In the genomic region with DNA sequence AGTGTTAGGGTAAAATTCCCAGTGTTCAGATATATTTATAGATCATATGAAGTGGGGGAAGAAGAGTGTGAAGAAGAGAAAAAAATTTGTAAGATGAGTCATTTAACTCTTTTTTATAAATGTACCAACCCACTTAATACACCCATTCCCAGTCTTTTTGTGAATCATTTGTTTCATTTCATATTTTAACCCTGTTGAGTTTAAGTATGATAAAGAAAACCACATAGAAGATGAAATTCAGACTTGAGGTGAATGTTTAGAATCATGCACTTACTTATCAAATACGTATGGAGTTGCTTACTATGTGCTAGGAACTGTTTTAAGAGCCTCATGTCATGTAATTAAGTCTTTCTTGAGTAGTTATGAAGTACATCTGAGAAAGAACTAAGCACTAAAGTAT, we compare ENCODE assay signal across 21 cellular contexts. TPM values are rescaled to one million over a fixed set of nuclear protein-coding genes. Genes with fewer than 3 reads are reported as not detected.
A peak's percentile ranks its signal among the peaks of the same experiment; 100 is the strongest.
DNase-seq lines count a peak whose midpoint lies in the region; ATAC-seq and TF ChIP-seq lines count a peak whose summit lies in the region.
"Had no signal": no experiment of that assay in that cellular context is flagged by ENCODE, and none has a peak within 500 bp of the region (broad histone marks: within the 10 kb centered on the region; RNA-seq: fewer than 3 reads in every experiment).

No MANE protein-coding gene starts in this region.

- H2AFZ ChIP-seq in SK-N-SH (ENCODE audit: low read depth) (peak overlapping the region; percentile 50), mammary epithelial cell (ENCODE audit: low read depth, low read length) (no peak overlapping the region)

- no TSS peak for BruUV-seq in mammary epithelial cell (replicated peaks; lab: Mats Ljungman, UMichigan)

- in situ Hi-C loops in mammary epithelial cell (cut with MboI; ENCODE audit: low sequenced_read_pairs in 2 of 2), result no loop called here

- no peak overlapping the region for H3K4me3 ChIP-seq in SK-N-SH (ENCODE audit: low read depth in 2 of 2, low read length in 1 of 2)
- no peak overlapping the region for H3K4me3 ChIP-seq in psoas muscle
- no peak overlapping the region for H3K4me3 ChIP-seq in mammary epithelial cell (replicated peaks in 1 of 3; ENCODE audit: insufficient read depth in 1 of 3, low read depth in 2 of 3, low read length in 3 of 3)
- H3K4me3 ChIP-seq: BLaER1 treated with 17β-estradiol and CSF1 and Interleukin-3, amounts not matched to agents 10 nM and 100 nM; MG63; Peyer's patch had no signal

- TF ChIP-seq CTCF in SK-N-SH (IDR thresholded peaks at IDR 0.05) (no peak), psoas muscle (IDR thresholded peaks at IDR 0.05) (no peak), mammary epithelial cell (conservative IDR thresholded peaks at IDR 0.05 in 1 of 2, IDR thresholded peaks at IDR 0.05 in 1 of 2; ENCODE audit: extremely low read depth in 1 of 2, insufficient read depth in 1 of 2, low read depth in 1 of 2, low read length in 2 of 2) (no peak)

- H3K9me2 ChIP-seq in SK-N-SH, result no peaks in the 10 kb centered on the region

- H3K36me3 ChIP-seq in SK-N-SH (replicated peaks in 1 of 2; ENCODE audit: control insufficient read depth in 1 of 2, insufficient read depth in 2 of 2, low read length in 1 of 2) (no peaks in the 10 kb centered on the region), psoas muscle (ENCODE audit: insufficient read depth in 1 of 2, low read depth in 1 of 2) (no peaks in the 10 kb centered on the region), mammary epithelial cell (ENCODE audit: insufficient read depth, low read length) (no peaks in the 10 kb centered on the region)
- H3K36me3 ChIP-seq: BLaER1 treated with 17β-estradiol and CSF1 and Interleukin-3, amounts not matched to agents 10 nM and 100 nM; MG63; Peyer's patch had no signal

- H3K9me3 Mint-ChIP-seq in stimulated activated naive CD8-positive, alpha-beta T cell treated with anti-CD3 and anti-CD28 coated beads, Interleukin-15, amount 100 ng/mL, for 72 hours, result peaks cover 15 to 16% of the 10 kb centered on the region in 2 donors

- no peak overlapping the region for H3K9ac ChIP-seq in SK-N-SH
- H3K9ac ChIP-seq in mammary epithelial cell (ENCODE audit: insufficient read depth, low read length), result no peak overlapping the region
- H3K9ac ChIP-seq: BLaER1 treated with 17β-estradiol and CSF1 and Interleukin-3, amounts not matched to agents 10 nM and 100 nM had no signal

- peaks cover 17% of the 10 kb centered on the region for H3K4me1 Mint-ChIP-seq in stimulated activated naive CD8-positive, alpha-beta T cell treated with anti-CD3 and anti-CD28 coated beads, Interleukin-15, amount 100 ng/mL, for 72 hours

- H3K4me3 Mint-ChIP-seq in stimulated activated naive CD8-positive, alpha-beta T cell treated with anti-CD3 and anti-CD28 coated beads, Interleukin-15, amount 100 ng/mL, for 72 hours, result no peak overlapping the region
- H3K4me3 Mint-ChIP-seq: CD8-positive, alpha-beta T cell had no signal

- ATAC-seq in SK-N-SH treated with all-trans-retinoic acid at 6 μM for 48 hours (no peak), psoas muscle (no peak)
- peak; percentile 29 for ATAC-seq in stimulated activated naive CD8-positive, alpha-beta T cell treated with anti-CD3 and anti-CD28 coated beads, Interleukin-15, Interleukin-2, amounts not matched to agents 100 U/mL and 50 U/mL, for 24 hours
- no peak for ATAC-seq in stimulated activated naive CD8-positive, alpha-beta T cell treated with anti-CD3 and anti-CD28 coated beads, Interleukin-15, amount 100 ng/mL, for 72 hours
- ATAC-seq: CD8-positive, alpha-beta T cell had no signal

- dilution Hi-C loops in mammary epithelial cell (cut with HindIII; ENCODE audit: low sequenced_read_pairs), result no loop called here

- H3K4me1 ChIP-seq in SK-N-SH (ENCODE audit: control insufficient read depth in 1 of 2, insufficient read depth in 2 of 2, low read depth in 1 of 2, low read length in 1 of 2) (peaks cover 0 to 25% of the 10 kb centered on the region in 2 experiments; a peak in 1 of 4 replicates), psoas muscle (peaks cover 15% of the 10 kb centered on the region), mammary epithelial cell (ENCODE audit: insufficient read depth, low read length) (peaks cover 16% of the 10 kb centered on the region)
- H3K4me1 ChIP-seq: Peyer's patch had no signal

- TF ChIP-seq RAD21 in SK-N-SH (IDR thresholded peaks at IDR 0.05; ENCODE audit: low read length), result no peak

- CTCF ChIA-PET in SK-N-SH (lab: Yijun Ruan, JAX) (no interaction called here), mammary epithelial cell (lab: Charles Lee; ENCODE audit: low non-redundant PET) (no interaction called here)

- H4K20me1 ChIP-seq in SK-N-SH (ENCODE audit: insufficient read depth) (no peaks in the 10 kb centered on the region), mammary epithelial cell (ENCODE audit: insufficient read depth, low read length) (no peaks in the 10 kb centered on the region)
- H4K20me1 ChIP-seq: BLaER1 treated with 17β-estradiol and CSF1 and Interleukin-3, amounts not matched to agents 10 nM and 100 nM had no signal

- 35% methylated on average over 1 of the region's 1 CpG for WGBS in SK-N-SH (ENCODE audit: low lambda C conversion rate)
- 68 to 89% (median 76%) methylated on average over 1 of the region's 1 CpG for WGBS in psoas muscle, 3 donors
- WGBS in mammary epithelial cell (ENCODE audit: low coverage, missing lambda C conversion rate), result 92% methylated on average over 1 of the region's 1 CpG

- intact Hi-C loops in psoas muscle (cut with DNase I) (no loop called here), mammary epithelial cell (cut with micrococcal nuclease) (no loop called here)

- H3K27ac ChIP-seq in SK-N-SH (ENCODE audit: low read depth in 2 of 2, low read length in 1 of 2), result peak overlapping the region in 1 of 2 experiments; percentile 41; a peak in 2 of 4 replicates
- peak overlapping the region; percentile 49 for H3K27ac ChIP-seq in psoas muscle
- H3K27ac ChIP-seq in mammary epithelial cell (ENCODE audit: insufficient read depth, low read depth, low read length), result no peak overlapping the region
- H3K27ac ChIP-seq: 22Rv1; BLaER1 treated with 17β-estradiol and CSF1 and Interleukin-3, amounts not matched to agents 10 nM and 100 nM; Peyer's patch had no signal

- peaks cover 9% of the 10 kb centered on the region for H3F3A ChIP-seq in SK-N-SH (replicated peaks; ENCODE audit: insufficient read depth)

- no peak for TF ChIP-seq EP300 in SK-N-SH (IDR thresholded peaks at IDR 0.05; ENCODE audit: borderline replicate concordance in 1 of 2, low read depth in 1 of 2, low read length in 1 of 2)

- POLR2A ChIA-PET in SK-N-SH (lab: Yijun Ruan, JAX), result no interaction called here

- H3K79me2 ChIP-seq in SK-N-SH (ENCODE audit: insufficient read depth) (no peaks in the 10 kb centered on the region), mammary epithelial cell (ENCODE audit: insufficient read depth, low read length) (no peaks in the 10 kb centered on the region)

- peak overlapping the region; percentile 2; the same call in 1 of the 2 replicates for H3K4me2 ChIP-seq in SK-N-SH
- H3K4me2 ChIP-seq in mammary epithelial cell (ENCODE audit: insufficient read depth, low read depth, low read length), result no peak overlapping the region

- H3K27ac Mint-ChIP-seq in stimulated activated naive CD8-positive, alpha-beta T cell treated with anti-CD3 and anti-CD28 coated beads, Interleukin-15, amount 100 ng/mL, for 72 hours, result no peak overlapping the region
- H3K27ac Mint-ChIP-seq: CD8-positive, alpha-beta T cell had no signal

- H3K9me3 ChIP-seq in SK-N-SH, result no peaks in the 10 kb centered on the region
- no peaks in the 10 kb centered on the region for H3K9me3 ChIP-seq in psoas muscle
- H3K9me3 ChIP-seq in mammary epithelial cell (replicated peaks; ENCODE audit: insufficient read depth, low read length), result no peaks in the 10 kb centered on the region
- H3K9me3 ChIP-seq: MG63, Peyer's patch had no signal

- DNase-seq in SK-N-SH (no peak), psoas muscle (no peak), mammary epithelial cell (no peak), activated gamma-delta T cell (lab: John Stamatoyannopoulos, UW) (no peak), NCI-H187 treated with DMSO at 0.1 percent for 48 hours (lab: John Stamatoyannopoulos, UW) (no peak)
- no peak for DNase-seq in stimulated activated naive CD8-positive, alpha-beta T cell treated with anti-CD3 and anti-CD28 coated beads, Interleukin-15, Interleukin-2, amounts not matched to agents 100 U/mL and 50 U/mL, for 24 hours
- no peak for DNase-seq in stimulated activated naive CD8-positive, alpha-beta T cell treated with anti-CD3 and anti-CD28 coated beads, Interleukin-15, amount 100 ng/mL, for 72 hours
- DNase-seq: Calu3; CD8-positive, alpha-beta T cell; EL; GF-D8; MG63; NCI-H1417; NCI-H1694 treated with DMSO at 0.1 percent for 48 hours; NCI-H446; NCI-H526; Peyer's patch had no signal

- H3K27me3 ChIP-seq in SK-N-SH (ENCODE audit: insufficient read depth) (no peaks in the 10 kb centered on the region), psoas muscle (ENCODE audit: insufficient read depth in 3 of 3, low read length in 2 of 3) (no peaks in the 10 kb centered on the region), mammary epithelial cell (ENCODE audit: insufficient read depth, low read length) (no peaks in the 10 kb centered on the region)
- H3K27me3 ChIP-seq: BLaER1 treated with 17β-estradiol and CSF1 and Interleukin-3, amounts not matched to agents 10 nM and 100 nM; MG63; Peyer's patch had no signal

- peaks cover 7% of the 10 kb centered on the region for H3K27me3 Mint-ChIP-seq in stimulated activated naive CD8-positive, alpha-beta T cell treated with anti-CD3 and anti-CD28 coated beads, Interleukin-15, amount 100 ng/mL, for 72 hours

TF ChIP-seq in SK-N-SH, 30 proteins besides CTCF, POLR2A, EP300 and RAD21 (continues in another document):
- no peak for TF ChIP-seq JUND (IDR thresholded peaks at IDR 0.05)
- no peak for TF ChIP-seq RCOR1 (IDR thresholded peaks at IDR 0.05; ENCODE audit: low read length)

RNA-seq across cellular contexts. Expression of gene DAPP1, which starts 56.6 kb away (rescaled TPM):
- polyA plus RNA-seq in SK-N-SH (2012; rRNA removed), result not detected in 2 replicates
- not detected in 2 replicates for polyA plus RNA-seq in SK-N-SH (2012; cell fraction: cytosol; rRNA removed)
- polyA plus RNA-seq in SK-N-SH (2012; cell fraction: nucleus; rRNA removed), result not detected in 2 replicates
- total RNA-seq in psoas muscle, result 1 to 10 TPM in 2 of 4 donors, under 1 TPM in 2; 0.46 to 1.3 (median 0.76) TPM
- under 1 TPM; 0.06 to 0.53 (median 0.18) TPM for polyA plus RNA-seq in psoas muscle
- total RNA-seq in mammary epithelial cell, result 10 to 100 TPM; 14.5 to 54.8 TPM
- polyA plus RNA-seq in mammary epithelial cell, result 18.3 TPM
- polyA minus RNA-seq in mammary epithelial cell, result 28.7 TPM
- total RNA-seq: LHCN-M2 had no signal

Comparison
In these comparisons a context has a peak if more than half of its experiments do, and no peak if none do; other contexts are left out.
1. RNA of gene DAPP1, which starts 56.6 kb away (polyA plus RNA-seq): 18.3 TPM in mammary epithelial cell (single experiment); 0.06 to 0.53 TPM in psoas muscle and not detected in SK-N-SH; every median in the first group is over 10 times any median in the second.